ENCODE assay signal across 13 cellular contexts in the genomic region with DNA sequence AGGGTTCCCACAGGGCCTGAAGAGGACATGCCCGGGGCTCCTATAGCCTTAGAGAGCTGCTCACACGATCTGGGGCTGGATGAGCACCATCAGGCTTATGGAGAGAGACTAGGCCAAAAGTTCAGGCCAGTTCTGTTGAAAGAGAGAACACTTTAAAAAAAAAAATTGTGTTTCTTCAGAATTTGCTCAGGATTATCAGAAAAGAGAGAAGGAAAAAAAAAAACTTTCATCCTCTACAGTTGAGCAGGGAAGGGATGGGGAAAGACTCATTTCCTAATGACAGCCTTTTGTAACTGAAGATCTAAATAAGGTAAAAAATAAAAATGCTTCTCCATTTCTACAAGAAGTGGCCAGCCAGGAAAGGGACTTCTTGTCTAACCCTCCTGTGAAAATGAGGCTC.
DNase-seq lines count a peak whose midpoint lies in the region.
"Had no signal": no experiment of that assay in that cellular context is flagged by ENCODE, and none has a peak within 500 bp of the region (broad histone marks: within the 10 kb centered on the region; RNA-seq: fewer than 3 reads in every experiment).

No MANE protein-coding gene starts in this region.

- DNase-seq in MV-4-11 (lab: John Stamatoyannopoulos, UW) (peak; percentile 65), caudate nucleus (lab: John Stamatoyannopoulos, UW) (no peak), AG08395 (ENCODE audit: low spot score) (no peak), posterior vena cava (ENCODE audit: low spot score) (no peak), NCI-H1105 (lab: John Stamatoyannopoulos, UW) (no peak)
- no peak for DNase-seq in effector CD8-positive, alpha-beta T cell (lab: John Stamatoyannopoulos, UW)
- DNase-seq: activated CD4-positive, CD25-positive, alpha-beta regulatory T cell treated with anti-CD3 and anti-CD28 coated beads, Interleukin-2, amount 50 U/mL, for 72 hours; left cardiac atrium; MG63; NCI-H446; SHP77 treated with DMSO at 0.1 percent for 48 hours had no signal

- H3K9me3 ChIP-seq in mucosa of rectum (ENCODE audit: control insufficient read depth in 2 of 2, low read length in 2 of 2): no peaks in the 10 kb centered on the region
- H3K9me3 ChIP-seq in thymus (ENCODE audit: control insufficient read depth): no peaks in the 10 kb centered on the region
- H3K9me3 ChIP-seq: MG63 had no signal

- H3K27me3 ChIP-seq in mucosa of rectum (ENCODE audit: control insufficient read depth in 2 of 2, insufficient read depth in 2 of 2, low read length in 2 of 2) (no peaks in the 10 kb centered on the region), thymus (ENCODE audit: control insufficient read depth, insufficient read depth) (no peaks in the 10 kb centered on the region)
- H3K27me3 ChIP-seq: MG63 had no signal

- H3K36me3 ChIP-seq in mucosa of rectum (ENCODE audit: control insufficient read depth in 2 of 2, insufficient read depth in 2 of 2, low read length in 2 of 2) (no peaks in the 10 kb centered on the region), thymus (ENCODE audit: control insufficient read depth, insufficient read depth) (no peaks in the 10 kb centered on the region)
- H3K36me3 ChIP-seq: MG63 had no signal

- H3K9ac ChIP-seq in mucosa of rectum (ENCODE audit: low read depth in 1 of 2, low read length in 2 of 2): peak overlapping the region; percentile 76 to 83

- H3K27ac ChIP-seq in caudate nucleus (ENCODE audit: low read depth, low read length) (peak overlapping the region; percentile 62), mucosa of rectum (ENCODE audit: low read depth in 2 of 2, low read length in 2 of 2) (peak overlapping the region; percentile 91 to 96), thymus (ENCODE audit: low read depth) (peak overlapping the region; percentile 25)

- WGBS in thymus: 95% methylated on average over 2 of the region's 2 CpGs

- intact Hi-C loops in posterior vena cava (cut with DNase I): loop anchor here (10.0 kb wide), 1 partner anchor 521 kb away; no protein-coding TSS in a partner anchor

- H3K4me3 ChIP-seq in mucosa of rectum (ENCODE audit: low read length in 2 of 2) (peak overlapping the region; percentile 31 to 67), thymus (ENCODE audit: low read length) (no peak overlapping the region)
- H3K4me3 ChIP-seq: MG63 had no signal

- H3K4me1 ChIP-seq in mucosa of rectum (ENCODE audit: control insufficient read depth in 2 of 2, insufficient read depth in 2 of 2, low read length in 2 of 2): peaks cover 34 to 55% of the 10 kb centered on the region in 2 donors
- peaks cover 12% of the 10 kb centered on the region for H3K4me1 ChIP-seq in thymus (ENCODE audit: control insufficient read depth, insufficient read depth, low read length)

Comparison
In these comparisons a context has a peak if more than half of its experiments do, and no peak if none do; other contexts are left out.
1. H3K27ac ChIP-seq: peak in every context shown above with its lines; median percentile 94 in mucosa of rectum; 62 in caudate nucleus; 25 in thymus.